19 cellular contexts compared by ENCODE assay signal in genomic region chr4:71209161-71209560, GRCh38.
DNase-seq lines count a peak whose midpoint lies in the region; ATAC-seq, FAIRE-seq and TF ChIP-seq lines count a peak whose summit lies in the region.
"Had no signal": no experiment of that assay in that cellular context is flagged by ENCODE, and none has a peak within 500 bp of the region (broad histone marks: within the 10 kb centered on the region; RNA-seq: fewer than 3 reads in every experiment).

No MANE protein-coding gene starts in this region.

- no peaks in the 10 kb centered on the region for H3K27me3 ChIP-seq in liver (ENCODE audit: control insufficient read depth in 4 of 4, insufficient read depth in 4 of 4, low read length in 3 of 4)
- no peaks in the 10 kb centered on the region for H3K27me3 ChIP-seq in HepG2 (ENCODE audit: control insufficient read depth in 1 of 2, insufficient read depth in 2 of 2, low read length in 2 of 2)
- no peaks in the 10 kb centered on the region for H3K27me3 ChIP-seq in right lobe of liver
- H3K27me3 ChIP-seq: esophagus squamous epithelium, sigmoid colon, tibial artery had no signal

- no TSS peak for BruUV-seq in HepG2 (replicated peaks; lab: Mats Ljungman, UMichigan)

- no peak for FAIRE-seq in HepG2 (lab: Jason Lieb, UNC)
- FAIRE-seq: GM12878, K562 had no signal

- TF ChIP-seq RAD21 in liver (IDR thresholded peaks at IDR 0.05) (no peak), HepG2 (CRISPR knock-in tag; IDR thresholded peaks at IDR 0.05) (no peak)

- no peak for DNase-seq in HepG2 (ENCODE audit: low spot score)
- peak; percentile 55 for DNase-seq in choroid plexus epithelial cell (ENCODE audit: low read depth)
- no peak for DNase-seq in right lobe of liver
- no peak for DNase-seq in activated CD4-positive, alpha-beta T cell treated with anti-CD3 and anti-CD28 coated beads for 48 hours
- DNase-seq: activated CD4-positive, CD25-positive, alpha-beta regulatory T cell; amygdala; esophagus squamous epithelium; lower lobe of right lung; sigmoid colon; stimulated activated CD4-positive, alpha-beta T cell treated with anti-CD3 and anti-CD28 coated beads, Interleukin-4, amount 100 ng/mL, for 4 hours; T-helper 17 cell; tibial artery had no signal

- H4K20me1 ChIP-seq in HepG2 (ENCODE audit: insufficient read depth, low read length): no peaks in the 10 kb centered on the region

- no peak overlapping the region for H3K4me2 ChIP-seq in HepG2 (ENCODE audit: low read depth, low read length)

- CTCF ChIA-PET in HepG2 (lab: Yijun Ruan, JAX; ENCODE audit: low intra/inter-chr PET ratio, low total read pairs): no interaction called here

- intact Hi-C loops in HepG2 (cut with micrococcal nuclease; ENCODE audit: unreplicated experiment): no loop called here
- intact Hi-C loops in right lobe of liver (cut with DNase I): no loop called here

- H3K36me3 ChIP-seq in liver (ENCODE audit: control insufficient read depth in 4 of 4, insufficient read depth in 3 of 4, low read depth in 1 of 4, low read length in 3 of 4) (no peaks in the 10 kb centered on the region), HepG2 (replicated peaks in 1 of 2; ENCODE audit: control insufficient read depth in 1 of 2, insufficient read depth in 2 of 2, low read length in 2 of 2) (no peaks in the 10 kb centered on the region), right lobe of liver (peaks cover 0 to 2% (median 0%) of the 10 kb centered on the region in 4 donors)
- H3K36me3 ChIP-seq: esophagus squamous epithelium, lower lobe of right lung, sigmoid colon, tibial artery had no signal

- in situ Hi-C loops in HepG2 (cut with HindIII; ENCODE audit: extremely low pct_ligation_motif_present, low pct_unique_long_range_greater_than_20kb): no loop called here

- TF ChIP-seq EP300 in HepG2 (IDR thresholded peaks at IDR 0.05; ENCODE audit: low read depth in 2 of 2, low read length in 2 of 2) (no peak), HepG2 (CRISPR knock-in tag; IDR thresholded peaks at IDR 0.05; ENCODE audit: borderline replicate concordance) (no peak)

- TF ChIP-seq CTCF in liver (IDR thresholded peaks at IDR 0.05; ENCODE audit: low read depth, low read length, missing input control): no peak
- TF ChIP-seq CTCF in HepG2 (CRISPR knock-in tag; IDR thresholded peaks at IDR 0.05): no peak
- no peak for TF ChIP-seq CTCF in choroid plexus epithelial cell (conservative IDR thresholded peaks at IDR 0.05; ENCODE audit: low read depth, low read length)
- no peak for TF ChIP-seq CTCF in right lobe of liver (IDR thresholded peaks at IDR 0.05)

- H3K4me3 ChIP-seq in liver (ENCODE audit: low read depth in 1 of 3, low read length in 3 of 3) (no peak overlapping the region), HepG2 (replicated peaks in 1 of 3; ENCODE audit: insufficient read depth in 1 of 3, low read depth in 2 of 3, low read length in 3 of 3) (no peak overlapping the region), choroid plexus epithelial cell (ENCODE audit: low read depth, low read length) (no peak overlapping the region), right lobe of liver (no peak overlapping the region)
- H3K4me3 ChIP-seq: esophagus squamous epithelium, GM12878, K562, lower lobe of right lung, sigmoid colon, tibial artery had no signal

- H3K9me3 ChIP-seq in liver (ENCODE audit: control insufficient read depth in 4 of 4, low read length in 3 of 4) (no peaks in the 10 kb centered on the region), HepG2 (ENCODE audit: low read length) (no peaks in the 10 kb centered on the region), right lobe of liver (no peaks in the 10 kb centered on the region)
- H3K9me3 ChIP-seq: esophagus squamous epithelium, lower lobe of right lung, sigmoid colon, tibial artery had no signal

- H3K79me2 ChIP-seq in HepG2 (ENCODE audit: insufficient read depth, low read length): no peaks in the 10 kb centered on the region

- H3K9ac ChIP-seq in liver (ENCODE audit: low read depth in 1 of 2, low read length in 2 of 2) (no peak overlapping the region), HepG2 (ENCODE audit: insufficient read depth, low read depth, low read length) (no peak overlapping the region)

- no peak overlapping the region for H3K27ac ChIP-seq in liver (ENCODE audit: low read depth in 1 of 2, low read length in 2 of 2)
- no peak overlapping the region for H3K27ac ChIP-seq in HepG2 (ENCODE audit: extremely low read length, insufficient read depth, low read length)
- peak overlapping the region in 1 of 3 donors; percentile 34 for H3K27ac ChIP-seq in right lobe of liver
- H3K27ac ChIP-seq: esophagus squamous epithelium, lower lobe of right lung, sigmoid colon, tibial artery had no signal

- peaks cover 8 to 12% (median 9%) of the 10 kb centered on the region in 4 donors for H3K4me1 ChIP-seq in liver (ENCODE audit: control insufficient read depth in 4 of 4, insufficient read depth in 4 of 4, low read length in 3 of 4)
- no peaks in the 10 kb centered on the region for H3K4me1 ChIP-seq in HepG2 (ENCODE audit: insufficient read depth, low read length)
- peaks cover 0 to 31% (median 6%) of the 10 kb centered on the region in 4 donors for H3K4me1 ChIP-seq in right lobe of liver
- H3K4me1 ChIP-seq: esophagus squamous epithelium, sigmoid colon had no signal

- no peak overlapping the region for H2AFZ ChIP-seq in HepG2 (ENCODE audit: low read length)

- ATAC-seq in HepG2 (no peak), right lobe of liver (peak; percentile 46 to 67 (median 62)), HG03045 (IDR thresholded peaks at IDR 0.05; ENCODE audit: unreplicated experiment) (no peak), GM19351 (IDR thresholded peaks at IDR 0.05; ENCODE audit: unreplicated experiment) (no peak), GM21737 (IDR thresholded peaks at IDR 0.05; ENCODE audit: unreplicated experiment) (no peak)
- ATAC-seq: activated T-helper 17 cell treated with anti-CD3 and anti-CD28 coated beads, Interleukin-2, amount 50 U/mL, for 72 hours; GM12878; K562; T-helper 17 cell had no signal

- POLR2A ChIA-PET in HepG2 (lab: Yijun Ruan, JAX): no interaction called here

- TF ChIP-seq POLR2A in HepG2 (IDR thresholded peaks at IDR 0.05; ENCODE audit: insufficient read depth in 1 of 2, low read depth in 2 of 2, low read length in 2 of 2): no peak
- no peak for TF ChIP-seq POLR2A in right lobe of liver (IDR thresholded peaks at IDR 0.05)

TF ChIP-seq in liver, 16 proteins besides CTCF, POLR2A, EP300 and RAD21:
- peak; percentile 23 to 59 for TF ChIP-seq RXRA (IDR thresholded peaks at IDR 0.05)
- TF ChIP-seq HNF4A (conservative IDR thresholded peaks at IDR 0.05): peak; percentile 37 to 39
- peak in 1 of 2 donors; percentile 13 for TF ChIP-seq JUND (IDR thresholded peaks at IDR 0.05)
- no peak for TF ChIP-seq REST (IDR thresholded peaks at IDR 0.05)

TF ChIP-seq in HepG2, 621 proteins besides CTCF, POLR2A, EP300 and RAD21:
- TF ChIP-seq, protein P1, sequence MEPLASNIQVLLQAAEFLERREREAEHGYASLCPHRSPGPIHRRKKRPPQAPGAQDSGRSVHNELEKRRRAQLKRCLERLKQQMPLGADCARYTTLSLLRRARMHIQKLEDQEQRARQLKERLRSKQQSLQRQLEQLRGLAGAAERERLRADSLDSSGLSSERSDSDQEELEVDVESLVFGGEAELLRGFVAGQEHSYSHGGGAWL (CRISPR knock-in tag; IDR thresholded peaks at IDR 0.05): no peak
- no peak for TF ChIP-seq ZNF382 (CRISPR knock-in tag; IDR thresholded peaks at IDR 0.05; ENCODE audit: borderline replicate concordance)

Comparison
In these comparisons a context has a peak if more than half of its experiments do, and no peak if none do; other contexts are left out.
1. ATAC-seq: peak in right lobe of liver (4 of 4); none in HepG2 (single experiment), HG03045 (single experiment), GM19351 (single experiment) and GM21737 (single experiment).